ENCODE assay signal across 8 cellular contexts in the genomic region with DNA sequence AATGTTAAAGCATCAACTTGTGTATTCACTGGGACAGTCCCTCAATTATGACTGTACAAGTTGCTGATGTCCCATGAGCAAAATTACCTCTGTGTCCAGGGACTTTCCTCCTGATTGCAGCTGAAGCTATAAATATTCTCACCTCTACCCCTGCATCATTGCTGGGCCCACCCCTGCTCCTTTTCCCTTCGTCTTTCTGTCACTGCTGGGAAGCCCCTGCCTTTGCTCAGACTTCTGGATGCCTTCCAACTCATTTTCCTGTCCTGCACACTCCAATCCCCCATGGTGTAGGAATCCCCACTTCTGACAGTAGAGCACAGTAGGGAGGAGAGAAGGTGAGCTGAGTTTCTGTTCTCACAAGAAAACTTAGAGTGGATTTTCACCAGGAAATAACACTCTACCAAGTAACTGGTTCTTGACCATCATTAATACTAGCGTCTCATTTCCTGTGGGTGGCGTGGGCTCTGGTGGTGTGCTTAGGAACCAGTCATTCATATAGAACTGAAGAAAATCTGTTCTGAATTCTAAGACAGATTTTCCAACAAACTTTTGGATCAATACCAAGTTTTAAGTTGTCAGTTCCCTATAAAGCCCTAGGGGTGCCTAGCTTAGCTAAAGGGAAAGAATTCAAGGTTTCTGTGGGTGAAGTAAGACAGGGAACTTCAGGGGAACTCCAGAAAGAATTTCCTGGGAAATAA.
DNase-seq lines count a peak whose midpoint lies in the region; ATAC-seq and TF ChIP-seq lines count a peak whose summit lies in the region.
"Had no signal": no experiment of that assay in that cellular context is flagged by ENCODE, and none has a peak within 500 bp of the region (broad histone marks: within the 10 kb centered on the region; RNA-seq: fewer than 3 reads in every experiment).

No MANE protein-coding gene starts in this region.

- H3K9ac ChIP-seq in H9 (ENCODE audit: extremely low read depth, insufficient read length, low read length): no peak overlapping the region

- H2AK5ac ChIP-seq in H9 (ENCODE audit: insufficient read length, low read length): no peak overlapping the region

- no peaks in the 10 kb centered on the region for H3K79me2 ChIP-seq in H9 (ENCODE audit: insufficient read depth, low read length)

- H3K23ac ChIP-seq in H9 (ENCODE audit: insufficient read length, low read depth, low read length): no peak overlapping the region

- no CpG with 5 or more reads among the region's 3 CpGs for WGBS in H9 (ENCODE audit: extremely low coverage, insufficient read length, low lambda C conversion rate)

- no peaks in the 10 kb centered on the region for H3K9me3 ChIP-seq in H9 (ENCODE audit: control insufficient read depth, low read depth, low read length)

- H3K9me3 Mint-ChIP-seq in H9 (peaks cover 65 to 68% of the 10 kb centered on the region in 2 experiments), naive B cell (peaks cover 0 to 11% (median 6%) of the 10 kb centered on the region in 7 donors), glutamatergic neuron (ENCODE audit: unreplicated experiment) (no peaks in the 10 kb centered on the region)

- no peak overlapping the region for H3K4me3 Mint-ChIP-seq in H9
- peak overlapping the region in 1 of 8 donors; percentile 21 for H3K4me3 Mint-ChIP-seq in naive B cell
- H3K4me3 Mint-ChIP-seq in glutamatergic neuron (ENCODE audit: unreplicated experiment): no peak overlapping the region

- no peak overlapping the region for H2BK5ac ChIP-seq in H9 (ENCODE audit: insufficient read length, low read length)

- no peak overlapping the region for H3K56ac ChIP-seq in H9 (ENCODE audit: insufficient read length, low read depth, low read length)

- TF ChIP-seq CTCF in H9 (conservative IDR thresholded peaks at IDR 0.05): no peak
- no peak for TF ChIP-seq CTCF in glutamatergic neuron (IDR thresholded peaks at IDR 0.05; ENCODE audit: partially characterized antibody, unreplicated experiment)

- no peak overlapping the region for H3K4me2 ChIP-seq in H9 (ENCODE audit: insufficient read depth, insufficient read length, low read length)

- peaks cover 2% of the 10 kb centered on the region; the same call in 1 of the 2 replicates for H3K4me1 ChIP-seq in H9 (ENCODE audit: insufficient read depth, low read length)

- H3K36me3 Mint-ChIP-seq in H9 (ENCODE audit: insufficient read depth in 1 of 3, low read depth in 3 of 3) (peaks cover 8 to 21% (median 12%) of the 10 kb centered on the region in 3 experiments), naive B cell (peaks cover 0 to 6% of the 10 kb centered on the region in 2 donors), glutamatergic neuron (ENCODE audit: unreplicated experiment) (no peaks in the 10 kb centered on the region)

- no peak overlapping the region; the same call in 1 of the 2 replicates for H3K14ac ChIP-seq in H9 (ENCODE audit: insufficient read depth, low read length)

- H4K91ac ChIP-seq in H9 (ENCODE audit: insufficient read length, low read depth, low read length): no peak overlapping the region

- 0 out of 2 replicates have a peak overlapping the region, but pooled peaks have one; percentile 52 for H2BK15ac ChIP-seq in H9 (ENCODE audit: low read depth, low read length)

- H3K27me3 Mint-ChIP-seq in H9 (ENCODE audit: low read depth) (no peaks in the 10 kb centered on the region; the same call in 1 of the 2 replicates), naive B cell (peaks cover 0 to 21% (median 0%) of the 10 kb centered on the region in 3 donors), glutamatergic neuron (ENCODE audit: unreplicated experiment) (no peaks in the 10 kb centered on the region)

- no peaks in the 10 kb centered on the region for H3K23me2 ChIP-seq in H9 (ENCODE audit: insufficient read length, low read depth, low read length, poor library complexity, severe bottlenecking)

- H2BK20ac ChIP-seq in H9 (ENCODE audit: low read depth, low read length, poor library complexity, severe bottlenecking): no peak overlapping the region

- no peaks in the 10 kb centered on the region for H3K79me1 ChIP-seq in H9 (ENCODE audit: insufficient read depth, low read depth, low read length, poor library complexity, severe bottlenecking)

- no peaks in the 10 kb centered on the region for H3K27me3 ChIP-seq in H9 (ENCODE audit: insufficient read depth, low read length)

- H3K18ac ChIP-seq in H9 (ENCODE audit: insufficient read length, low read depth, low read length): no peak overlapping the region

- H4K20me1 ChIP-seq in H9 (ENCODE audit: control insufficient read depth, insufficient read depth, insufficient read length): no peaks in the 10 kb centered on the region

- DNase-seq in H9 (no peak), RKO (ENCODE audit: low spot score) (peak; percentile 9), naive B cell (no peak), glutamatergic neuron (no peak), amygdala (lab: John Stamatoyannopoulos, UW) (no peak), COLO829 (ENCODE audit: low spot score) (no peak)
- DNase-seq: activated CD4-positive, CD25-positive, alpha-beta regulatory T cell treated with anti-CD3 and anti-CD28 coated beads, Interleukin-2, amount 50 U/mL, for 72 hours had no signal

- H4K5ac ChIP-seq in H9 (ENCODE audit: insufficient read length, low read depth, low read length): no peak overlapping the region

- no peak overlapping the region for H2BK12ac ChIP-seq in H9 (ENCODE audit: insufficient read length, low read depth, low read length)

- no peak overlapping the region for H3T11ph ChIP-seq in H9 (ENCODE audit: low read length)

- H3K27ac ChIP-seq in H9 (ENCODE audit: insufficient read length, low read depth, low read length): no peak overlapping the region

- no peak overlapping the region for H3K4ac ChIP-seq in H9 (ENCODE audit: low read depth, low read length)

- H2BK120ac ChIP-seq in H9 (ENCODE audit: low read depth, low read length, poor library complexity, severe bottlenecking): no peak overlapping the region

- peaks cover 2 to 5% of the 10 kb centered on the region in 2 experiments; a peak in 3 of 4 replicates for H3K4me1 Mint-ChIP-seq in H9
- peaks cover 0 to 6% (median 5%) of the 10 kb centered on the region in 3 donors for H3K4me1 Mint-ChIP-seq in naive B cell
- no peaks in the 10 kb centered on the region for H3K4me1 Mint-ChIP-seq in glutamatergic neuron (ENCODE audit: low read depth, unreplicated experiment)

- H3K27ac Mint-ChIP-seq in H9 (no peak overlapping the region), naive B cell (no peak overlapping the region), glutamatergic neuron (ENCODE audit: unreplicated experiment) (no peak overlapping the region)

- no peak overlapping the region for H4K8ac ChIP-seq in H9 (replicated peaks; ENCODE audit: insufficient read length, low read depth, low read length)

- no peak overlapping the region for H2AFZ ChIP-seq in H9 (ENCODE audit: low read length)

- peak; percentile 69 for ATAC-seq in GM18867 (IDR thresholded peaks at IDR 0.05; ENCODE audit: unreplicated experiment)
- ATAC-seq in naive B cell (ENCODE audit: low read depth in 2 of 2): peak; percentile 10 to 25
